ENCODE assay signal across 13 cellular contexts in the genomic region with DNA sequence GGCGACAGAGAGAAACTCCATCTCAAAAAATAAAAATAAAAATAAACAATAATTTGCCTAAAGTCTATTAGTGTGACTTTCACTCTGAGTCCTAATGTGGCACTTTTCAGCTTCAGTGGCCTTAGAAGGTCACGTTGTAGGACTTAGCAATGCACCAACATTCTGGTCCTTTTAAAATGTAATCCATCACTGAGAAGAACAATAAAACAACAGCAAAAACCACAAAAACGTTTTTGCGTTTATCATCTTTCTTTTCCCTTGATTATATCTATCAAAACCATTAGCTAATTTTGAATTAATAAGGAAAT.
DNase-seq lines count a peak whose midpoint lies in the region; ATAC-seq, FAIRE-seq and TF ChIP-seq lines count a peak whose summit lies in the region.
"Had no signal": no experiment of that assay in that cellular context is flagged by ENCODE, and none has a peak within 500 bp of the region (broad histone marks: within the 10 kb centered on the region; RNA-seq: fewer than 3 reads in every experiment).

No MANE protein-coding gene starts in this region.

- in situ Hi-C loops in brain microvascular endothelial cell (cut with HindIII; ENCODE audit: low pct_ligation_motif_present, low sequenced_read_pairs), result no loop called here

- DNase-seq in brain microvascular endothelial cell (no peak), NCI-H1930 (lab: John Stamatoyannopoulos, UW) (no peak), RCC 7860 (ENCODE audit: low spot score) (no peak), NCI-H1048 (lab: John Stamatoyannopoulos, UW) (no peak)
- DNase-seq in T-helper 2 cell treated with Interferon-gamma antibody and Interleukin-4, amounts not matched to agents 5 μg/mL and 100 μg/mL, for 36 hours (ENCODE audit: low spot score), result no peak
- DNase-seq: CD8-positive, alpha-beta T cell; naive thymus-derived CD4-positive, alpha-beta T cell; NCI-H2029 had no signal

- peaks cover 10% of the 10 kb centered on the region for H3K9me3 Mint-ChIP-seq in T-helper 2 cell treated with Interferon-gamma antibody and Interleukin-4, amounts not matched to agents 5 μg/mL and 100 μg/mL, for 36 hours

- ATAC-seq in GM18867 (IDR thresholded peaks at IDR 0.05; ENCODE audit: unreplicated experiment) (peak; percentile 72), GM21576 (IDR thresholded peaks at IDR 0.05; ENCODE audit: unreplicated experiment) (peak; percentile 48), HG03103 (IDR thresholded peaks at IDR 0.05; ENCODE audit: low read depth, unreplicated experiment) (peak; percentile 38)

- no peaks in the 10 kb centered on the region for H3K36me3 Mint-ChIP-seq in T-helper 2 cell treated with Interferon-gamma antibody and Interleukin-4, amounts not matched to agents 5 μg/mL and 100 μg/mL, for 36 hours (ENCODE audit: low read depth)
- H3K36me3 Mint-ChIP-seq: CD8-positive, alpha-beta T cell had no signal

- H3K4me1 Mint-ChIP-seq in T-helper 2 cell treated with Interferon-gamma antibody and Interleukin-4, amounts not matched to agents 5 μg/mL and 100 μg/mL, for 36 hours (ENCODE audit: low read depth), result no peaks in the 10 kb centered on the region

- H3K27ac Mint-ChIP-seq in T-helper 2 cell treated with Interferon-gamma antibody and Interleukin-4, amounts not matched to agents 5 μg/mL and 100 μg/mL, for 36 hours, result no peak overlapping the region
- H3K27ac Mint-ChIP-seq: CD8-positive, alpha-beta T cell had no signal

- no peak for FAIRE-seq in RCC 7860 (lab: Jason Lieb, UNC)

- no peak overlapping the region for H3K4me3 ChIP-seq in brain microvascular endothelial cell (ENCODE audit: low read depth, low read length)
- H3K4me3 ChIP-seq: esophagus muscularis mucosa had no signal

- H3K27ac ChIP-seq in brain microvascular endothelial cell, result peak overlapping the region; percentile 66
- H3K27ac ChIP-seq: esophagus muscularis mucosa, VCaP had no signal

- no peaks in the 10 kb centered on the region for H3K27me3 ChIP-seq in brain microvascular endothelial cell (replicated peaks)
- H3K27me3 ChIP-seq: esophagus muscularis mucosa had no signal

- no peak for TF ChIP-seq CTCF in brain microvascular endothelial cell (IDR thresholded peaks at IDR 0.05; ENCODE audit: low read depth, low read length, missing control alignments)

- H3K36me3 ChIP-seq in brain microvascular endothelial cell (replicated peaks), result no peaks in the 10 kb centered on the region
- H3K36me3 ChIP-seq: esophagus muscularis mucosa had no signal

- H3K4me3 Mint-ChIP-seq in T-helper 2 cell treated with Interferon-gamma antibody and Interleukin-4, amounts not matched to agents 5 μg/mL and 100 μg/mL, for 36 hours, result no peak overlapping the region
- H3K4me3 Mint-ChIP-seq: CD8-positive, alpha-beta T cell; naive thymus-derived CD4-positive, alpha-beta T cell had no signal

- no peaks in the 10 kb centered on the region for H3K27me3 Mint-ChIP-seq in T-helper 2 cell treated with Interferon-gamma antibody and Interleukin-4, amounts not matched to agents 5 μg/mL and 100 μg/mL, for 36 hours (ENCODE audit: low read depth)
- H3K27me3 Mint-ChIP-seq: naive thymus-derived CD4-positive, alpha-beta T cell had no signal
